Comparison of ENCODE assay signal across 8 cellular contexts in genomic region chr1:196608401-196609113, GRCh38. TPM values are rescaled to one million over a fixed set of nuclear protein-coding genes. Genes with fewer than 3 reads are reported as not detected.
DNase-seq lines count a peak whose midpoint lies in the region; ATAC-seq, FAIRE-seq and TF ChIP-seq lines count a peak whose summit lies in the region.

KCNT2 (minus strand) TSS chr1:196608440; CDS start chr1:196608309, 131 bp downstream.

- peaks cover 31% of the 10 kb centered on the region for H3K4me1 Mint-ChIP-seq in chondrocyte (ENCODE audit: low read depth)

- H3K36me3 ChIP-seq in kidney (ENCODE audit: control insufficient read depth in 1 of 2, insufficient read depth in 2 of 2, low read length in 2 of 2): no peaks in the 10 kb centered on the region

- peak within 1 kb of the TSS; percentile 88 for H3K27ac Mint-ChIP-seq in chondrocyte (ENCODE audit: unreplicated experiment)

- H3K9me3 Mint-ChIP-seq in chondrocyte (ENCODE audit: low read depth): no peaks in the 10 kb centered on the region

- peak within 1 kb of the TSS; percentile 10 to 59 for H3K27ac ChIP-seq in kidney (ENCODE audit: low read depth in 2 of 2, low read length in 2 of 2)

- no peak for ATAC-seq in HG03469 (IDR thresholded peaks at IDR 0.05; ENCODE audit: unreplicated experiment)
- no peak for ATAC-seq in HG03565 (IDR thresholded peaks at IDR 0.05; ENCODE audit: unreplicated experiment)

- TF ChIP-seq CTCF in chondrocyte (IDR thresholded peaks at IDR 0.05) (no peak), kidney (IDR thresholded peaks at IDR 0.05; ENCODE audit: borderline replicate concordance, extremely low read depth, insufficient read depth) (no peak)

- H3K4me1 ChIP-seq in kidney (ENCODE audit: control insufficient read depth in 1 of 2, insufficient read depth in 1 of 2, low read depth in 1 of 2, low read length in 2 of 2): no peaks in the 10 kb centered on the region

- no peak for FAIRE-seq in kidney (lab: Jason Lieb, UNC)

- H3K36me3 Mint-ChIP-seq in chondrocyte (ENCODE audit: low read depth): no peaks in the 10 kb centered on the region

- intact Hi-C loops in kidney (cut with DNase I): no loop called here

- H3K9ac ChIP-seq in kidney (ENCODE audit: low read length in 2 of 2): peak within 1 kb of the TSS in 1 of 2 donors; percentile 44

- DNase-seq in stimulated activated naive CD4-positive, alpha-beta T cell treated with Interleukin-2 at 50 U/mL for 16 hours (lab: John Stamatoyannopoulos, UW): peak; percentile 0
- DNase-seq in stimulated activated naive CD4-positive, alpha-beta T cell (lab: John Stamatoyannopoulos, UW): no peak
- DNase-seq in NCI-H82 (lab: John Stamatoyannopoulos, UW): peak; percentile 100
- DNase-seq in chondrocyte (ENCODE audit: low spot score): peak; percentile 93
- DNase-seq in kidney: peak; percentile 85
- DNase-seq in smooth muscle cell of the brain vasculature (ENCODE audit: low read depth, low spot score): peak; percentile 35

- peaks cover 2% of the 10 kb centered on the region for H3K27me3 Mint-ChIP-seq in chondrocyte (ENCODE audit: low read depth)

- peak within 1 kb of the TSS; percentile 49 to 64 for H3K4me3 ChIP-seq in kidney (ENCODE audit: low read length in 2 of 2)

- peak within 1 kb of the TSS; percentile 96 for H3K4me3 Mint-ChIP-seq in chondrocyte (ENCODE audit: unreplicated experiment)

- no peaks in the 10 kb centered on the region for H3K9me3 ChIP-seq in kidney (ENCODE audit: control insufficient read depth in 1 of 2, low read length in 2 of 2)

RNA-seq across cellular contexts. Expression of gene KCNT2, which starts in this region (rescaled TPM):
- total RNA-seq in chondrocyte (11.9 to 15.9 TPM (median 13.4 TPM) in 3 replicates), kidney (6.3 TPM)
- polyA plus RNA-seq in kidney (ENCODE audit: insufficient read depth, low read depth, low replicate concordance): 0.39 TPM

Comparison
In these comparisons a context has a peak if more than half of its experiments do, and no peak if none do; other contexts are left out.
1. DNase-seq: peak in stimulated activated naive CD4-positive, alpha-beta T cell treated with Interleukin-2 at 50 U/mL for 16 hours (single experiment), NCI-H82 (single experiment), chondrocyte (single experiment), kidney (single experiment) and smooth muscle cell of the brain vasculature (single experiment); none in stimulated activated naive CD4-positive, alpha-beta T cell (0 of 6).